1 cellular context compared by ENCODE assay signal in the genomic region with DNA sequence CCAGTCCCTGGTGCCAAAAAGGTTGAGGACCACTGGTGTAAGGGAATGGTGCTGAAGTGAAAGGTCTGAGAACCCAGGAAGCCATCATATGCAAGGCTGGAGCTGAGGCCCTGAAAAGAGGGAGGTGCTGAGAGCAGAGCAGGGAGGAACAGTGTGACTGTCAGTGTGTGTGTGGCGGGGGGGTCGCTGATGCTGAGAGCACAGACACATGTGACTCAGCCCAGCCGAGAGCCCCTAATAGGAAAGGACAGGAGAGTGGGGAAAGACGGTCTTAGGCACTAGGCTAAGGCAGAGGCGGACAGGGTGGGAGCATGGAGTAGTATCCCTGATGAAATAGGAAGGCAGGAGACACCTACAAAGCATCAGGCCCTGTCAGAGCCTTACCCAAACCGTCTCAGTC.
TF ChIP-seq lines count a peak whose summit lies in the region.

No MANE protein-coding gene starts in this region.

TF ChIP-seq in K562, 482 proteins besides CTCF, POLR2A, EP300 and RAD21:
- TF ChIP-seq, protein P1, sequence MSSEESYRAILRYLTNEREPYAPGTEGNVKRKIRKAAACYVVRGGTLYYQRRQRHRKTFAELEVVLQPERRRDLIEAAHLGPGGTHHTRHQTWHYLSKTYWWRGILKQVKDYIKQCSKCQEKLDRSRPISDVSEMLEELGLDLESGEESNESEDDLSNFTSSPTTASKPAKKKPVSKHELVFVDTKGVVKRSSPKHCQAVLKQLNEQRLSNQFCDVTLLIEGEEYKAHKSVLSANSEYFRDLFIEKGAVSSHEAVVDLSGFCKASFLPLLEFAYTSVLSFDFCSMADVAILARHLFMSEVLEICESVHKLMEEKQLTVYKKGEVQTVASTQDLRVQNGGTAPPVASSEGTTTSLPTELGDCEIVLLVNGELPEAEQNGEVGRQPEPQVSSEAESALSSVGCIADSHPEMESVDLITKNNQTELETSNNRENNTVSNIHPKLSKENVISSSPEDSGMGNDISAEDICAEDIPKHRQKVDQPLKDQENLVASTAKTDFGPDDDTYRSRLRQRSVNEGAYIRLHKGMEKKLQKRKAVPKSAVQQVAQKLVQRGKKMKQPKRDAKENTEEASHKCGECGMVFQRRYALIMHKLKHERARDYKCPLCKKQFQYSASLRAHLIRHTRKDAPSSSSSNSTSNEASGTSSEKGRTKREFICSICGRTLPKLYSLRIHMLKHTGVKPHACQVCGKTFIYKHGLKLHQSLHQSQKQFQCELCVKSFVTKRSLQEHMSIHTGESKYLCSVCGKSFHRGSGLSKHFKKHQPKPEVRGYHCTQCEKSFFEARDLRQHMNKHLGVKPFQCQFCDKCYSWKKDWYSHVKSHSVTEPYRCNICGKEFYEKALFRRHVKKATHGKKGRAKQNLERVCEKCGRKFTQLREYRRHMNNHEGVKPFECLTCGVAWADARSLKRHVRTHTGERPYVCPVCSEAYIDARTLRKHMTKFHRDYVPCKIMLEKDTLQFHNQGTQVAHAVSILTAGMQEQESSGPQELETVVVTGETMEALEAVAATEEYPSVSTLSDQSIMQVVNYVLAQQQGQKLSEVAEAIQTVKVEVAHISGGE (CRISPR knock-in tag; IDR thresholded peaks at IDR 0.05): 0 out of 6 replicates have a peak, but pooled peaks of 1 of the 3 experiments have one; percentile 19
- no peak for TF ChIP-seq ZEB2 (IDR thresholded peaks at IDR 0.05)
- TF ChIP-seq, protein P2, sequence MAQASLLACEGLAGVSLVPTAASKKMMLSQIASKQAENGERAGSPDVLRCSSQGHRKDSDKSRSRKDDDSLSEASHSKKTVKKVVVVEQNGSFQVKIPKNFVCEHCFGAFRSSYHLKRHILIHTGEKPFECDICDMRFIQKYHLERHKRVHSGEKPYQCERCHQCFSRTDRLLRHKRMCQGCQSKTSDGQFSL (CRISPR knock-in tag; IDR thresholded peaks at IDR 0.05): peak; percentile 41; the same call in 1 of the 2 replicates
- TF ChIP-seq, protein P2 (tag; IDR thresholded peaks at IDR 0.05): no peak
TF ChIP-seq in K562: peak in this region for 2.
